ENCODE assay signal across 10 cellular contexts in the genomic region with DNA sequence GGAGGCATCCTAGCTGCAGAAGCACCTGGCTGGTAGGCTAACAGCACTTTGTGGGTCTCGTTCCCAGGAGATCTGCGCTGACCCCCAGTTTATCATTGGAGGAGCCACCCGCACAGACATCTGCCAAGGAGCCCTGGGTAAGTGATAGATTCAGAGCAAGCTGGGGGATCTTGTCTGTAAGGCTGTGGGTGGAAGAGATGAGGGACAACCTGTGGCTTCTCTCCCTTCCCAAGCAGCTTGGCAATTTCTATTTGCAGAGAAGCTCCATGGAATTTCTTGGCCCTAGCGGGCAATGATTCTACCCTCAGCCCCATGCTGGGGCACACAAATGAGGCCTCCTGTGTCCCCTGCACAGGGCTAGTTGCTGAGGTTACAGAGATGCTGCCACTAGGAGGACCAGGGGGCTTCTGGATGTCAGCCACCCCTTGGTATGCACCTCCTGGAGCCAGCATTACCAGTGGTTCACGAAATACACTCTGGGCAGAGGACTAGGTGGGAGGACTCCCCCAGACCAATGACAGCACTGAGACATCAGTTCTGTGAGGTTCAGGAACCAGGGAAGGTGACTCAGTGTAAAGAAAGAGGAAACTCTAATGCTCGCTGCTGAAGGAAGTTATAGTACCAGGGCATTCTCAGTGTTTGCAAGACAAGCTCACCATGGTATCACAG. TPM values are rescaled to one million over a fixed set of nuclear protein-coding genes. Genes with fewer than 3 reads are reported as not detected.
A peak's percentile ranks its signal among the peaks of the same experiment; 100 is the strongest.
DNase-seq lines count a peak whose midpoint lies in the region; ATAC-seq and TF ChIP-seq lines count a peak whose summit lies in the region.
"Had no signal": no experiment of that assay in that cellular context is flagged by ENCODE, and none has a peak within 500 bp of the region (broad histone marks: within the 10 kb centered on the region; RNA-seq: fewer than 3 reads in every experiment).

No MANE protein-coding gene starts in this region.

- no peaks in the 10 kb centered on the region for H3K27me3 Mint-ChIP-seq in activated T-helper 1 cell treated with anti-CD3 and anti-CD28 coated beads, Interleukin-12 subunit alpha, Interleukin-12 subunit beta, Interleukin-2, Interleukin-4 antibody, amounts not matched to agents 30 ng/mL and 10 ng/mL and 1 ng/mL, durations not matched to agents 14 hours and 24 hours and 36 hours (ENCODE audit: insufficient read depth)

- H3K36me3 Mint-ChIP-seq in activated T-helper 1 cell treated with anti-CD3 and anti-CD28 coated beads, Interleukin-12 subunit alpha, Interleukin-12 subunit beta, Interleukin-2, Interleukin-4 antibody, amounts not matched to agents 30 ng/mL and 10 ng/mL and 1 ng/mL, durations not matched to agents 14 hours and 24 hours and 36 hours (ENCODE audit: low read depth), result peaks cover 48% of the 10 kb centered on the region

- TF ChIP-seq CTCF in lower lobe of right lung (IDR thresholded peaks at IDR 0.05), result no peak
- no peak for TF ChIP-seq CTCF in right lobe of liver (IDR thresholded peaks at IDR 0.05)

- intact Hi-C loops in activated T-helper 1 cell treated with anti-CD3 and anti-CD28 coated beads, Interleukin-12 subunit alpha, Interleukin-12 subunit beta, Interleukin-2, Interleukin-4 antibody, amounts not matched to agents 30 ng/mL and 10 ng/mL and 1 ng/mL, durations not matched to agents 14 hours and 24 hours and 36 hours (cut with micrococcal nuclease), result loop anchor here (10.0 kb wide), 2 partner anchors 717 to 1003 kb away; a partner anchor contains a TSS
- intact Hi-C loops in lower lobe of right lung (cut with DNase I) (no loop called here), right lobe of liver (cut with DNase I) (no loop called here)

- H3K27ac Mint-ChIP-seq in activated T-helper 1 cell treated with anti-CD3 and anti-CD28 coated beads, Interleukin-12 subunit alpha, Interleukin-12 subunit beta, Interleukin-2, Interleukin-4 antibody, amounts not matched to agents 30 ng/mL and 10 ng/mL and 1 ng/mL, durations not matched to agents 14 hours and 24 hours and 36 hours, result peak overlapping the region; percentile 47

- H3K36me3 ChIP-seq in lower lobe of right lung (peaks cover 51% of the 10 kb centered on the region), right lobe of liver (peaks cover 0 to 2% (median 0%) of the 10 kb centered on the region in 4 donors)

- no peak for TF ChIP-seq POLR2A in right lobe of liver (IDR thresholded peaks at IDR 0.05)

- peaks cover 83% of the 10 kb centered on the region for H3K4me1 Mint-ChIP-seq in activated T-helper 1 cell treated with anti-CD3 and anti-CD28 coated beads, Interleukin-12 subunit alpha, Interleukin-12 subunit beta, Interleukin-2, Interleukin-4 antibody, amounts not matched to agents 30 ng/mL and 10 ng/mL and 1 ng/mL, durations not matched to agents 14 hours and 24 hours and 36 hours (ENCODE audit: low read depth)

- H3K27ac ChIP-seq in lower lobe of right lung, result peak overlapping the region; percentile 73
- H3K27ac ChIP-seq in right lobe of liver, result no peak overlapping the region

- no peaks in the 10 kb centered on the region for H3K9me3 Mint-ChIP-seq in activated T-helper 1 cell treated with anti-CD3 and anti-CD28 coated beads, Interleukin-12 subunit alpha, Interleukin-12 subunit beta, Interleukin-2, Interleukin-4 antibody, amounts not matched to agents 30 ng/mL and 10 ng/mL and 1 ng/mL, durations not matched to agents 14 hours and 24 hours and 36 hours

- H3K27me3 ChIP-seq in lower lobe of right lung (ENCODE audit: low read depth), result no peaks in the 10 kb centered on the region
- H3K27me3 ChIP-seq in right lobe of liver, result no peaks in the 10 kb centered on the region
- H3K27me3 ChIP-seq: dorsolateral prefrontal cortex had no signal

- DNase-seq in AML-193 (lab: John Stamatoyannopoulos, UW) (peak; percentile 65 to 79), Kasumi-1 (lab: John Stamatoyannopoulos, UW) (peak; percentile 88 to 90), lower lobe of right lung (no peak), right lobe of liver (no peak), GOT3 (lab: John Stamatoyannopoulos, UW) (no peak)
- no peak for DNase-seq in activated T-helper 1 cell treated with anti-CD3 and anti-CD28 coated beads, Interleukin-12 subunit alpha, Interleukin-12 subunit beta, Interleukin-2, Interleukin-4 antibody, amounts not matched to agents 30 ng/mL and 10 ng/mL and 1 ng/mL, durations not matched to agents 14 hours and 24 hours and 36 hours (ENCODE audit: low spot score)
- DNase-seq in effector CD8-positive, alpha-beta T cell (lab: John Stamatoyannopoulos, UW), result no peak
- DNase-seq: dorsolateral prefrontal cortex, NCI-H2227 treated with DMSO at 0.1 percent for 48 hours had no signal

- H3K4me3 Mint-ChIP-seq in activated T-helper 1 cell treated with anti-CD3 and anti-CD28 coated beads, Interleukin-12 subunit alpha, Interleukin-12 subunit beta, Interleukin-2, Interleukin-4 antibody, amounts not matched to agents 30 ng/mL and 10 ng/mL and 1 ng/mL, durations not matched to agents 14 hours and 24 hours and 36 hours, result peak overlapping the region; percentile 72

- peaks cover 94% of the 10 kb centered on the region for H3K4me1 ChIP-seq in lower lobe of right lung
- H3K4me1 ChIP-seq in right lobe of liver, result peaks cover 0 to 28% (median 9%) of the 10 kb centered on the region in 4 donors

- H3K9me3 ChIP-seq in lower lobe of right lung (no peaks in the 10 kb centered on the region), right lobe of liver (no peaks in the 10 kb centered on the region)

- no peak overlapping the region for H3K4me3 ChIP-seq in lower lobe of right lung
- no peak overlapping the region for H3K4me3 ChIP-seq in right lobe of liver
- H3K4me3 ChIP-seq: dorsolateral prefrontal cortex had no signal

- ATAC-seq in lower lobe of right lung, result no peak
- ATAC-seq in right lobe of liver, result no peak
- ATAC-seq in HG03045 (IDR thresholded peaks at IDR 0.05; ENCODE audit: unreplicated experiment), result no peak

- WGBS in right lobe of liver (ENCODE audit: insufficient coverage, low coverage, low lambda C conversion rate, missing lambda C conversion rate), result 87% methylated on average over 3 of the region's 6 CpGs

RNA-seq across cellular contexts. Expression of a gene that starts 5.5 kb away (rescaled TPM):
- 66.3 and 70.4 TPM in 2 replicates for total RNA-seq in activated T-helper 1 cell treated with anti-CD3 and anti-CD28 coated beads, Interleukin-12 subunit alpha, Interleukin-12 subunit beta, Interleukin-2, Interleukin-4 antibody, amounts not matched to agents 30 ng/mL and 10 ng/mL and 1 ng/mL, durations not matched to agents 14 hours and 24 hours and 36 hours
- 253 TPM for total RNA-seq in lower lobe of right lung
- 10 to 100 TPM; 17.5 to 53.1 (median 33.1) TPM for total RNA-seq in right lobe of liver

RNA-seq across cellular contexts. Expression of a gene that starts 52.3 kb away (rescaled TPM):
- not detected in 2 replicates for total RNA-seq in activated T-helper 1 cell treated with anti-CD3 and anti-CD28 coated beads, Interleukin-12 subunit alpha, Interleukin-12 subunit beta, Interleukin-2, Interleukin-4 antibody, amounts not matched to agents 30 ng/mL and 10 ng/mL and 1 ng/mL, durations not matched to agents 14 hours and 24 hours and 36 hours
- total RNA-seq in lower lobe of right lung, result 70.6 TPM
- 1 to 10 TPM in 1 of 6 experiments, under 1 TPM in 1, not detected in 4; 0.35 to 1.1 TPM for total RNA-seq in right lobe of liver

Comparison
In these comparisons a context has a peak if more than half of its experiments do, and no peak if none do; other contexts are left out.
1. DNase-seq: peak in AML-193 (2 of 2) and Kasumi-1 (2 of 2); none in activated T-helper 1 cell treated with anti-CD3 and anti-CD28 coated beads, Interleukin-12 subunit alpha, Interleukin-12 subunit beta, Interleukin-2, Interleukin-4 antibody, amounts not matched to agents 30 ng/mL and 10 ng/mL and 1 ng/mL, durations not matched to agents 14 hours and 24 hours and 36 hours (single experiment), lower lobe of right lung (single experiment), effector CD8-positive, alpha-beta T cell (single experiment), right lobe of liver (0 of 3) and GOT3 (single experiment).
2. RNA of a gene that starts 52.3 kb away (total RNA-seq): 70.6 TPM in lower lobe of right lung (single experiment); 0.35 to 1.1 TPM in right lobe of liver and not detected in activated T-helper 1 cell treated with anti-CD3 and anti-CD28 coated beads, Interleukin-12 subunit alpha, Interleukin-12 subunit beta, Interleukin-2, Interleukin-4 antibody, amounts not matched to agents 30 ng/mL and 10 ng/mL and 1 ng/mL, durations not matched to agents 14 hours and 24 hours and 36 hours; every median in the first group is over 10 times any median in the second.